In the genomic region with DNA sequence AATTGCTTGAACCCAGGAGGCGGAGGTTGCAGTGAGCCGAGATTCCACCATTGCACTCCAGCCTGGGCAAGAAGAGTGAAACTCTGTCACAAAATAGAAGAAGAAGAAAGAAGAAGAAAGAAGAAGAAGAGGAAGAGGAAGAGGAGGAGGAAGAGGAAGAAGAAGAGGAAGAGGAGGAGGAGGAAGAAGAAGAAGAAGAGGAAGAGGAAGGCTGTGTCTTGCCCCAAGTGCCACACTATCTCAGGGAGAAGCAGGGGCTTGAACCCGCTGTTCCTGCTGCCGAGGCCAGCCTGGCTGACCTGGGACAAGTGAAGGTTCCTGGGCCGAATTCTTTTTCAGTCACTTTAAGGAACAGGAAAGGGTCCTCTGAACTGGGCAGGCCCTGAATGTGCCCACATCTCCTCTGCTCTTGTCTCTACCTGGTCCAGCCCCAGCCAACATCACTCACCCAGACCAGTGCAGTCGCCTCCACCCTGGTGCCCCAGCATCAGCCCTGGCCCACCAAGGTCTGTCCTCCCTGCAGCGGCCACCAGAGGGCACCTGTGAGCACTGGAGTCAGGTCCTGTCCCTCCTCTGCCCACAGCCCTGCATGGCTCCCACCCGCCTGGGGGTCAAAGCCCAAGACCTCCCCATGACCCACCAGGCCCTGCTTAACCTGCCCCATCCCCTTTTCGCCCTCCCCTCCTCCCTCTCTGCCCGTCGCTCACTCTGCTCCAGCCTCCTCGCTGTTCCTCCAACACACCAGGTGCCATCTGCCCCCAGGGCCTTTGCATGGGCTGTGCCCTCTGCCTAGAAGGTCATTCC, we compare ENCODE assay signal across 1 cellular context.
A peak's percentile ranks its signal among the peaks of the same experiment; 100 is the strongest.
TF ChIP-seq lines count a peak whose summit lies in the region.

No MANE protein-coding gene starts in this region.

TF ChIP-seq in IMR-90, 13 proteins besides CTCF, POLR2A, EP300 and RAD21:
- TF ChIP-seq SMC3 (IDR thresholded peaks at IDR 0.05; ENCODE audit: low read depth, low read length): peak; percentile 67
- peak; percentile 11 for TF ChIP-seq RCOR1 (IDR thresholded peaks at IDR 0.05; ENCODE audit: insufficient replicate concordance, low read length)
- TF ChIP-seq FOS (IDR thresholded peaks at IDR 0.05; ENCODE audit: low read depth, low read length): no peak
